Comparison of ENCODE assay signal across 8 cellular contexts in the genomic region with DNA sequence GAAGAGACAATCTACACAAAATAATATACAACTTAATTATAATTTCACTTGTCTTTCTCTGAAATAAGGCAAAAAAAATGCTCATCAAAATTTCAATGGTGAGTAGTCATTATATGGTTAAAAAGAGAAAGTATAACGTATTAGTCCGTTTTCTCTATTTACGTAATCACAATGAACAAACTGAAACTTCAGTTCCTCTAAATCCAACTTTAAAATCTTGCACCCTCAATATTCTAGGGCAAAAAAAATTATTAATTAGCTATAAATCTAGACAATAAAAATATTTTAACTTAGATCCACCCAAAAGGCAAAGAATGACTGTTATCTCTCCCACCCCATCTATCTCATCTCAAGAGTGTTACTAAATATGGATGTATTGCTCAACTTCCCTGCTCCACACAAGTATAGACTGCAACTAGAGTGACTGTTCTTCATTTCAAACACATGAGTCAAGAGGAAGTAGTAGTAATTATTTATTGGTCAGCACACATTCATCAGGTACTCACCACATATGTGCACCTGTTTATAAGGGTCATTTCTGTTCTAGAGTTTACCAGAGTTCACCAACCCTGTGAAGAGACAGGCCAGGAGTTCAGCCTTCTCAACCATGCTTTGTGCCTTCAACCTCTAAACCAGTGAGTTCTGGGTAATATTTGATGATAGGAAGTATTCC. TPM values are rescaled to one million over a fixed set of nuclear protein-coding genes. Genes with fewer than 3 reads are reported as not detected.
DNase-seq lines count a peak whose midpoint lies in the region; ATAC-seq, FAIRE-seq and TF ChIP-seq lines count a peak whose summit lies in the region.

No MANE protein-coding gene starts in this region.

- dilution Hi-C loops in endothelial cell of umbilical vein (cut with MboI; ENCODE audit: extremely low pct_ligation_motif_present, low sequenced_read_pairs) = no loop called here

- intact Hi-C loops in endothelial cell of umbilical vein (cut with micrococcal nuclease) (loop anchor here (1.0 to 2.0 kb wide), 2 partner anchors 18 to 36 kb away; a partner anchor contains a TSS), psoas muscle (cut with DNase I) (no loop called here)

- H3K79me2 ChIP-seq in OCI-LY3 (ENCODE audit: low read length) = no peaks in the 10 kb centered on the region; the same call in 1 of the 2 replicates
- H3K79me2 ChIP-seq in endothelial cell of umbilical vein (ENCODE audit: control insufficient read depth, insufficient read depth, low read length) = peaks cover 2% of the 10 kb centered on the region

- H3K27me3 ChIP-seq in OCI-LY3 (ENCODE audit: low read depth, low read length) (no peaks in the 10 kb centered on the region), endothelial cell of umbilical vein (ENCODE audit: control insufficient read depth in 2 of 2, insufficient read depth in 2 of 2, low read length in 2 of 2) (no peaks in the 10 kb centered on the region), psoas muscle (ENCODE audit: insufficient read depth in 3 of 3, low read length in 2 of 3) (no peaks in the 10 kb centered on the region)

- H3K4me1 ChIP-seq in OCI-LY3 (ENCODE audit: low read length) (peaks cover 38% of the 10 kb centered on the region), endothelial cell of umbilical vein (ENCODE audit: control insufficient read depth, extremely low read depth, insufficient read depth, low read length) (peaks cover 21% of the 10 kb centered on the region), psoas muscle (peaks cover 6% of the 10 kb centered on the region)

- H3K9ac ChIP-seq in OCI-LY3 (ENCODE audit: low read length) (peak overlapping the region; percentile 15; the same call in 1 of the 2 replicates), endothelial cell of umbilical vein (replicated peaks; ENCODE audit: extremely low read depth, insufficient read depth, low read length) (peak overlapping the region; percentile 49)

- H4K20me1 ChIP-seq in OCI-LY3 (ENCODE audit: insufficient read depth, low read length) = no peaks in the 10 kb centered on the region
- H4K20me1 ChIP-seq in endothelial cell of umbilical vein (replicated peaks; ENCODE audit: control insufficient read depth, extremely low read depth, insufficient read depth, low read length) = no peaks in the 10 kb centered on the region

- CTCF ChIA-PET in endothelial cell of umbilical vein (lab: Charles Lee) = no interaction called here

- H2AFZ ChIP-seq in OCI-LY3 (ENCODE audit: low read depth, low read length) (no peak overlapping the region), endothelial cell of umbilical vein (ENCODE audit: low read depth, low read length) (no peak overlapping the region)

- POLR2A ChIA-PET in endothelial cell of umbilical vein (lab: Charles Lee) = no interaction called here

- peak; percentile 92 for FAIRE-seq in endothelial cell of umbilical vein (lab: Jason Lieb, UNC)

- WGBS in psoas muscle, 3 donors = 60 to 68% (median 66%) methylated on average over 3 of the region's 3 CpGs

- TF ChIP-seq CTCF in OCI-LY3 (IDR thresholded peaks at IDR 0.05; ENCODE audit: low read depth, low read length) = no peak
- no peak for TF ChIP-seq CTCF in endothelial cell of umbilical vein (IDR thresholded peaks at IDR 0.05; ENCODE audit: extremely low read depth in 1 of 2, insufficient read depth in 1 of 2, low read depth in 1 of 2, low read length in 2 of 2)
- no peak for TF ChIP-seq CTCF in psoas muscle (IDR thresholded peaks at IDR 0.05)

- TF ChIP-seq POLR2A in endothelial cell of umbilical vein (IDR thresholded peaks at IDR 0.05; ENCODE audit: low read depth, low read length) = no peak

- H3K27ac ChIP-seq in OCI-LY3 (ENCODE audit: low read length) = no peak overlapping the region
- peak overlapping the region; percentile 50 for H3K27ac ChIP-seq in endothelial cell of umbilical vein (ENCODE audit: insufficient read depth, low read depth, low read length)
- no peak overlapping the region for H3K27ac ChIP-seq in psoas muscle

- H3K4me3 ChIP-seq in OCI-LY3 (ENCODE audit: low read length) = peak overlapping the region; percentile 62
- H3K4me3 ChIP-seq in endothelial cell of umbilical vein (replicated peaks in 1 of 3; ENCODE audit: insufficient read depth in 1 of 3, low read depth in 1 of 3, low read length in 3 of 3) = peak overlapping the region in 1 of 3 experiments; percentile 37
- H3K4me3 ChIP-seq in psoas muscle = peak overlapping the region; percentile 20

- peak; percentile 83 for DNase-seq in CD1c-positive myeloid dendritic cell (ENCODE audit: extremely low spot score)
- peak; percentile 68 for DNase-seq in endothelial cell of umbilical vein (ENCODE audit: low read depth, low spot score)
- no peak for DNase-seq in psoas muscle
- DNase-seq in NCI-H2081 treated with DMSO at 0.1 percent for 48 hours (lab: John Stamatoyannopoulos, UW) = no peak
- DNase-seq in central memory CD4-positive, alpha-beta T cell = no peak
- DNase-seq in activated CD8-positive, alpha-beta memory T cell treated with anti-CD3 and anti-CD28 coated beads, Interleukin-2, amount 50 U/mL, for 4 hours = no peak

- H3K36me3 ChIP-seq in OCI-LY3 (replicated peaks; ENCODE audit: low read depth, low read length) (no peaks in the 10 kb centered on the region), endothelial cell of umbilical vein (ENCODE audit: control insufficient read depth in 2 of 2, extremely low read depth in 1 of 2, insufficient read depth in 2 of 2, low read length in 2 of 2) (no peaks in the 10 kb centered on the region), psoas muscle (ENCODE audit: insufficient read depth in 1 of 2, low read depth in 1 of 2) (no peaks in the 10 kb centered on the region)

- peak; percentile 56 for ATAC-seq in HG02870 (IDR thresholded peaks at IDR 0.05; ENCODE audit: unreplicated experiment)
- ATAC-seq in psoas muscle = peak; percentile 82 to 96 (median 94)

- BruUV-seq in endothelial cell of umbilical vein (replicated peaks; lab: Mats Ljungman, UMichigan) = TSS peak; percentile 88

- H3K9me3 ChIP-seq in OCI-LY3 (ENCODE audit: insufficient read depth, low read length) (no peaks in the 10 kb centered on the region), endothelial cell of umbilical vein (replicated peaks; ENCODE audit: control insufficient read depth, insufficient read depth, low read length) (no peaks in the 10 kb centered on the region), psoas muscle (no peaks in the 10 kb centered on the region)

- no peaks in the 10 kb centered on the region for H3K9me1 ChIP-seq in endothelial cell of umbilical vein (replicated peaks; ENCODE audit: control insufficient read depth, extremely low read depth, insufficient read depth, low read length)

- H3K4me2 ChIP-seq in OCI-LY3 (ENCODE audit: low read length) (peak overlapping the region; percentile 64), endothelial cell of umbilical vein (ENCODE audit: insufficient read depth, low read length) (peak overlapping the region; percentile 52)

TF ChIP-seq in endothelial cell of umbilical vein, 7 proteins besides CTCF, POLR2A, EP300 and RAD21:
- no peak for TF ChIP-seq MYC (IDR thresholded peaks at IDR 0.05; ENCODE audit: low read depth, low read length)
- peak; percentile 91 for TF ChIP-seq JUN (IDR thresholded peaks at IDR 0.05; ENCODE audit: borderline replicate concordance, insufficient read depth, insufficient read length, low read depth)
- TF ChIP-seq POLR2AphosphoS5 (IDR thresholded peaks at IDR 0.05; ENCODE audit: insufficient read depth, low read depth, low read length) = peak; percentile 69
- TF ChIP-seq FOS (IDR thresholded peaks at IDR 0.05; ENCODE audit: borderline replicate concordance, insufficient read depth, low read length) = peak; percentile 97
- TF ChIP-seq GATA2 (IDR thresholded peaks at IDR 0.05; ENCODE audit: insufficient read depth, insufficient read length, low read depth, low read length) = peak; percentile 95
- no peak for TF ChIP-seq EZH2 (IDR thresholded peaks at IDR 0.05; ENCODE audit: borderline replicate concordance, low read depth, low read length, severe bottlenecking)
TF ChIP-seq in endothelial cell of umbilical vein: peak in this region for 4.

RNA-seq across cellular contexts. Expression of a gene that starts 36.4 kb away (rescaled TPM):
- total RNA-seq in endothelial cell of umbilical vein = 13.1 and 16.2 TPM in 2 replicates
- polyA plus RNA-seq in endothelial cell of umbilical vein = 4.1 and 4.6 TPM in 2 replicates
- polyA plus RNA-seq in endothelial cell of umbilical vein (2011; cell fraction: cytosol; rRNA removed) = 5.4 and 5.7 TPM in 2 replicates
- 4.1 and 8.3 TPM in 2 replicates for polyA plus RNA-seq in endothelial cell of umbilical vein (2011; cell fraction: nucleus; rRNA removed)
- 12.3 and 16.2 TPM in 2 replicates for polyA plus RNA-seq in endothelial cell of umbilical vein (2012)
- polyA minus RNA-seq in endothelial cell of umbilical vein = 4.2 and 5.2 TPM in 2 replicates
- 2.8 TPM for polyA minus RNA-seq in endothelial cell of umbilical vein (2011; cell fraction: cytosol; rRNA and poly(A)+ RNA removed)
- 7.3 and 11.8 TPM in 2 replicates for polyA minus RNA-seq in endothelial cell of umbilical vein (2011; cell fraction: nucleus; rRNA and poly(A)+ RNA removed)
- total RNA-seq in psoas muscle = 1 to 10 TPM; 2.3 to 7.1 (median 4.0) TPM
- polyA plus RNA-seq in psoas muscle = 1 to 10 TPM; 2.9 to 10.0 (median 4.9) TPM

Comparison
In these comparisons a context has a peak if more than half of its experiments do, and no peak if none do; other contexts are left out.
1. DNase-seq: peak in CD1c-positive myeloid dendritic cell (single experiment) and endothelial cell of umbilical vein (single experiment); none in psoas muscle (0 of 2), NCI-H2081 treated with DMSO at 0.1 percent for 48 hours (single experiment), central memory CD4-positive, alpha-beta T cell (single experiment) and activated CD8-positive, alpha-beta memory T cell treated with anti-CD3 and anti-CD28 coated beads, Interleukin-2, amount 50 U/mL, for 4 hours (single experiment).